Comparison of ENCODE assay signal across 6 cellular contexts in the genomic region with DNA sequence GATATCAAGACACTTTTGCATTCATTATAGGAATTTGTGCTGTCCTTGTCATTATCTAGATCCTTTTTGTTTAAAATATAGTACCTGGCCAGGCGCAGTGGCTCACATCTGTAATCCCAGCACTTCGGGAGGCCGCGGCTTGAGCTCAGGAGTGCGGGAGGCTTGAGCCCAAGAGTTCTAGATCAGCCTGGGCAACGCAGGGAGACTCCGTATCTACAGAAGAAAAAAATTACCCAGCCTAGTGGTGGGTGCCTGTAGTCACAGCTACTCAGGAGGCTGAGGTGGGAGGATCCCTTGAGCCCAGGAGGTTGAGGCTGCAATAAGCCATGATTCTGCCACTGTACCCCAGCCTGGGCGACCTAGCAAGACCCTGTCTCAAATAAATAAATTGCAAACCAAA. TPM values are rescaled to one million over a fixed set of nuclear protein-coding genes. Genes with fewer than 3 reads are reported as not detected.
DNase-seq lines count a peak whose midpoint lies in the region; ATAC-seq and TF ChIP-seq lines count a peak whose summit lies in the region.

No MANE protein-coding gene starts in this region.

- H4K20me1 ChIP-seq in PC-3 (ENCODE audit: low read length): no peaks in the 10 kb centered on the region

- no peaks in the 10 kb centered on the region for H3K9me2 ChIP-seq in PC-3 (replicated peaks; ENCODE audit: low read length)

- peak in 4 of 5 donors; percentile 12 to 14 (median 14) for DNase-seq in CD4-positive, alpha-beta memory T cell
- DNase-seq in PC-3: peak; percentile 20
- no peak for DNase-seq in esophagus squamous epithelium (lab: John Stamatoyannopoulos, UW)
- peak; percentile 14 for DNase-seq in stimulated activated naive CD8-positive, alpha-beta T cell treated with anti-CD3 and anti-CD28 coated beads, Interleukin-15, Interleukin-2, amounts not matched to agents 100 U/mL and 50 U/mL, for 24 hours
- DNase-seq in GM10266 (ENCODE audit: extremely low spot score): no peak
- no peak for DNase-seq in posterior vena cava (ENCODE audit: low spot score)

- no peaks in the 10 kb centered on the region for H3K36me3 ChIP-seq in CD4-positive, alpha-beta memory T cell (ENCODE audit: insufficient read depth, low read length)
- H3K36me3 ChIP-seq in PC-3 (ENCODE audit: low read depth, low read length) (no peaks in the 10 kb centered on the region), esophagus squamous epithelium (no peaks in the 10 kb centered on the region)

- TF ChIP-seq CTCF in PC-3 (conservative IDR thresholded peaks at IDR 0.05; ENCODE audit: low read depth, low read length): no peak
- peak in 4 of 6 experiments; percentile 15 to 40 (median 20) for TF ChIP-seq CTCF in esophagus squamous epithelium (IDR thresholded peaks at IDR 0.05)
- no peak for TF ChIP-seq CTCF in GM10266 (IDR thresholded peaks at IDR 0.05; ENCODE audit: control insufficient read depth, insufficient read depth, low read depth, missing control alignments)

- H3K4me3 Mint-ChIP-seq in CD4-positive, alpha-beta memory T cell: peak overlapping the region; percentile 92 to 99 (median 97)

- peaks cover 23% of the 10 kb centered on the region for H3K79me2 ChIP-seq in PC-3 (ENCODE audit: low read length)

- H3K9ac ChIP-seq in PC-3 (ENCODE audit: low read length): peak overlapping the region; percentile 43

- 84 to 86% methylated on average over 4 to 6 of the region's 8 CpGs for WGBS in esophagus squamous epithelium, 2 donors

- H3K36me3 Mint-ChIP-seq in CD4-positive, alpha-beta memory T cell: peaks cover 0 to 5% of the 10 kb centered on the region in 2 donors

- H3K27me3 ChIP-seq in CD4-positive, alpha-beta memory T cell (ENCODE audit: insufficient read depth, low read length): no peaks in the 10 kb centered on the region
- no peaks in the 10 kb centered on the region for H3K27me3 ChIP-seq in PC-3 (ENCODE audit: low read length)
- no peaks in the 10 kb centered on the region for H3K27me3 ChIP-seq in esophagus squamous epithelium

- H2AFZ ChIP-seq in PC-3 (ENCODE audit: low read length): peak overlapping the region; percentile 93

- CTCF ChIA-PET in CD4-positive, alpha-beta memory T cell (lab: Charles Lee; ENCODE audit: partially characterized antibody): interaction anchor here (0.8 kb wide), 1 partner anchor 16 kb away, joined by 3 read pairs; no protein-coding TSS in a partner anchor
- CTCF ChIA-PET in PC-3 (lab: Charles Lee): no interaction called here

- no peaks in the 10 kb centered on the region for H3F3A ChIP-seq in PC-3 (ENCODE audit: low read length, unreplicated experiment)

- H3K27ac ChIP-seq in CD4-positive, alpha-beta memory T cell (ENCODE audit: low read depth, low read length): peak overlapping the region; percentile 36
- H3K27ac ChIP-seq in PC-3 (ENCODE audit: low read length) (no peak overlapping the region), esophagus squamous epithelium (peak overlapping the region in 3 of 4 donors; percentile 58 to 74 (median 71))

- POLR2A ChIA-PET in CD4-positive, alpha-beta memory T cell (lab: Charles Lee; ENCODE audit: partially characterized antibody): interaction anchor here (0.6 to 1.0 kb wide), 2 partner anchors 15 to 24 kb away, joined by 3 read pairs; no protein-coding TSS in a partner anchor
- POLR2A ChIA-PET in PC-3 (lab: Charles Lee; ENCODE audit: unreplicated experiment): no interaction called here

- no peak for TF ChIP-seq POLR2A in esophagus squamous epithelium (IDR thresholded peaks at IDR 0.05)

- H3K4me1 ChIP-seq in CD4-positive, alpha-beta memory T cell (ENCODE audit: insufficient read depth, low read length): peaks cover 10% of the 10 kb centered on the region
- H3K4me1 ChIP-seq in PC-3 (ENCODE audit: insufficient read depth, low read length) (peaks cover 3% of the 10 kb centered on the region; the same call in 1 of the 2 replicates), esophagus squamous epithelium (peaks cover 4 to 19% (median 5%) of the 10 kb centered on the region in 3 donors)

- H3K9me3 ChIP-seq in CD4-positive, alpha-beta memory T cell (ENCODE audit: control insufficient read depth in 1 of 2, low read length in 2 of 2): no peaks in the 10 kb centered on the region
- H3K9me3 ChIP-seq in PC-3 (ENCODE audit: low read length) (no peaks in the 10 kb centered on the region), esophagus squamous epithelium (no peaks in the 10 kb centered on the region)

- H3K27me3 Mint-ChIP-seq in CD4-positive, alpha-beta memory T cell: no peaks in the 10 kb centered on the region

- TSS peak; percentile 94 for BruUV-seq in PC-3 (replicated peaks; lab: Mats Ljungman, UMichigan)

- H3K9me3 Mint-ChIP-seq in CD4-positive, alpha-beta memory T cell: peaks cover 0 to 4% (median 0%) of the 10 kb centered on the region in 8 donors

- intact Hi-C loops in CD4-positive, alpha-beta memory T cell (cut with micrococcal nuclease): loop anchor here (1.0 to 5.0 kb wide), 4 partner anchors 53 to 207 kb away; a partner anchor contains a TSS
- intact Hi-C loops in PC-3 (cut with micrococcal nuclease): no loop called here
- intact Hi-C loops in esophagus squamous epithelium (cut with DNase I): no loop called here
- intact Hi-C loops in posterior vena cava (cut with DNase I): no loop called here

- H3K4me2 ChIP-seq in PC-3 (ENCODE audit: low read length): peak overlapping the region; percentile 79

- peak; percentile 35 for ATAC-seq in PC-3
- peak; percentile 38 for ATAC-seq in stimulated activated naive CD8-positive, alpha-beta T cell treated with anti-CD3 and anti-CD28 coated beads, Interleukin-15, Interleukin-2, amounts not matched to agents 100 U/mL and 50 U/mL, for 24 hours

- H3K4me3 ChIP-seq in CD4-positive, alpha-beta memory T cell (ENCODE audit: low read length in 2 of 2): peak overlapping the region; percentile 53 to 55
- H3K4me3 ChIP-seq in PC-3 (ENCODE audit: low read length) (peak overlapping the region; percentile 90), esophagus squamous epithelium (peak overlapping the region; percentile 45 to 87 (median 78))

- peak overlapping the region; percentile 61 to 97 (median 91) for H3K27ac Mint-ChIP-seq in CD4-positive, alpha-beta memory T cell

- H3K4me1 Mint-ChIP-seq in CD4-positive, alpha-beta memory T cell: peaks cover 7 to 19% (median 14%) of the 10 kb centered on the region in 4 donors

RNA-seq across cellular contexts. Expression of a gene that starts 0.6 kb away (rescaled TPM):
- total RNA-seq in CD4-positive, alpha-beta memory T cell: 1 to 10 TPM; 2.1 to 3.0 TPM
- polyA plus RNA-seq in CD4-positive, alpha-beta memory T cell: 1 to 10 TPM in 1 of 2 donors, under 1 TPM in 1; 0.94 to 1.1 TPM
- total RNA-seq in PC-3 (2014; rRNA removed) (6.5 and 12.9 TPM in 2 replicates), esophagus squamous epithelium (1 to 10 TPM in 2 of 4 donors, under 1 TPM in 2; 0.34 to 3.6 (median 1.2) TPM), posterior vena cava (1 to 10 TPM; 3.4 to 6.5 TPM)

RNA-seq across cellular contexts. Expression of a gene that starts 6.5 kb away (rescaled TPM):
- total RNA-seq in CD4-positive, alpha-beta memory T cell: 1 to 10 TPM; 9.8 to 9.9 TPM
- 1 to 10 TPM; 8.5 TPM for polyA plus RNA-seq in CD4-positive, alpha-beta memory T cell
- total RNA-seq in PC-3 (2014; rRNA removed) (18.7 and 19.4 TPM in 2 replicates), esophagus squamous epithelium (10 to 100 TPM; 14.0 to 29.3 (median 19.6) TPM), posterior vena cava (10 to 100 TPM; 13.8 to 15.9 TPM)

RNA-seq across cellular contexts. Expression of a gene that starts 44.4 kb away (rescaled TPM):
- total RNA-seq in CD4-positive, alpha-beta memory T cell: not detected
- not detected for polyA plus RNA-seq in CD4-positive, alpha-beta memory T cell
- total RNA-seq in PC-3 (2014; rRNA removed): not detected in 2 replicates
- not detected for total RNA-seq in esophagus squamous epithelium
- under 1 TPM; 0.19 to 0.46 TPM for total RNA-seq in posterior vena cava

RNA-seq across cellular contexts. Expression of a gene that starts 49.7 kb away (rescaled TPM):
- total RNA-seq in CD4-positive, alpha-beta memory T cell: not detected
- not detected for polyA plus RNA-seq in CD4-positive, alpha-beta memory T cell
- total RNA-seq in PC-3 (2014; rRNA removed) (0.15 TPM in 1 of 2 replicates, not detected in the other), esophagus squamous epithelium (1 to 10 TPM in 3 of 4 donors, under 1 TPM in 1; 0.62 to 1.1 (median 1.1) TPM), posterior vena cava (1 to 10 TPM; 1.5 to 4.1 TPM)

RNA-seq across cellular contexts. Expression of a gene that starts 53.1 kb away (rescaled TPM):
- total RNA-seq in CD4-positive, alpha-beta memory T cell: 1 to 10 TPM; 1.9 to 2.2 TPM
- polyA plus RNA-seq in CD4-positive, alpha-beta memory T cell: 1 to 10 TPM; 1.8 to 5.6 TPM
- total RNA-seq in PC-3 (2014; rRNA removed) (40.7 and 44.5 TPM in 2 replicates), esophagus squamous epithelium (10 to 100 TPM in 3 of 4 donors, 1 to 10 TPM in 1; 7.7 to 21.7 (median 15.4) TPM), posterior vena cava (10 to 100 TPM; 15.0 to 17.6 TPM)

Comparison
In these comparisons a context has a peak if more than half of its experiments do, and no peak if none do; other contexts are left out.
1. DNase-seq: peak in CD4-positive, alpha-beta memory T cell (4 of 5), PC-3 (single experiment) and stimulated activated naive CD8-positive, alpha-beta T cell treated with anti-CD3 and anti-CD28 coated beads, Interleukin-15, Interleukin-2, amounts not matched to agents 100 U/mL and 50 U/mL, for 24 hours (single experiment); none in esophagus squamous epithelium (single experiment), GM10266 (single experiment) and posterior vena cava (single experiment).
2. CTCF ChIP-seq: peak in esophagus squamous epithelium (4 of 6); none in PC-3 (single experiment) and GM10266 (single experiment).
3. Peak in every context shown above with its lines, with median percentiles within 50 percentile points of each other: H3K4me3 ChIP-seq.